Comparison of ENCODE assay signal across 22 cellular contexts in genomic region chr4:107255596-107255995, GRCh38.
"Had no signal": no experiment of that assay in that cellular context is flagged by ENCODE, and none has a peak within 500 bp of the region (broad histone marks: within the 10 kb centered on the region; RNA-seq: fewer than 3 reads in every experiment).

No MANE protein-coding gene starts in this region.

- H3K4me1 ChIP-seq: left ventricle myocardium inferior, suprapubic skin had no signal

- H3K27ac Mint-ChIP-seq: activated naive CD8-positive, alpha-beta T cell; activated T-cell treated with anti-CD3 and anti-CD28 coated beads, Interleukin-2, amount 50 U/mL, for 24 hours; dendritic cell treated with granulocyte-macrophage colony-stimulating factor and Interleukin-4, amounts not matched to agents 40 ng/mL and 50 ng/mL, for 4 days; effector memory CD8-positive, alpha-beta T cell; memory B cell; naive thymus-derived CD8-positive, alpha-beta T cell; stimulated activated naive CD8-positive, alpha-beta T cell treated with anti-CD3 and anti-CD28 coated beads, Interleukin-15, Interleukin-2, amounts not matched to agents 100 ng/mL and 50 ng/mL, for 24 hours; T-cell had no signal

- ATAC-seq: effector memory CD8-positive, alpha-beta T cell; naive thymus-derived CD8-positive, alpha-beta T cell; T-cell had no signal

- H3K36me3 Mint-ChIP-seq: activated naive CD8-positive, alpha-beta T cell; memory B cell; naive thymus-derived CD8-positive, alpha-beta T cell; T-cell had no signal

- H3K4me3 ChIP-seq: hepatocyte, left ventricle myocardium inferior, skin epidermis, suprapubic skin had no signal

- H3K27me3 Mint-ChIP-seq: dendritic cell treated with granulocyte-macrophage colony-stimulating factor and Interleukin-4, amounts not matched to agents 40 ng/mL and 50 ng/mL, for 4 days; effector memory CD8-positive, alpha-beta T cell; memory B cell; stimulated activated naive CD8-positive, alpha-beta T cell treated with anti-CD3 and anti-CD28 coated beads, Interleukin-15, Interleukin-2, amounts not matched to agents 100 ng/mL and 50 ng/mL, for 24 hours had no signal

- H3K4me3 Mint-ChIP-seq: activated naive CD8-positive, alpha-beta T cell; activated T-cell treated with anti-CD3 and anti-CD28 coated beads, Interleukin-2, amount 50 U/mL, for 24 hours; dendritic cell treated with granulocyte-macrophage colony-stimulating factor and Interleukin-4, amounts not matched to agents 40 ng/mL and 50 ng/mL, for 4 days; effector memory CD8-positive, alpha-beta T cell; memory B cell; naive thymus-derived CD8-positive, alpha-beta T cell; stimulated activated naive CD8-positive, alpha-beta T cell treated with anti-CD3 and anti-CD28 coated beads, Interleukin-15, Interleukin-2, amounts not matched to agents 100 ng/mL and 50 ng/mL, for 24 hours; T-cell had no signal

- DNase-seq: activated CD4-positive, alpha-beta T cell treated with anti-CD3 and anti-CD28 coated beads for 1 hour; activated CD4-positive, alpha-beta T cell treated with anti-CD3 and anti-CD28 coated beads, Interleukin-2, amount 50 U/mL, for 48 hours; activated effector memory CD4-positive, alpha-beta T cell treated with Interleukin-2 at 50 U/mL for 16 hours; activated T-cell treated with anti-CD3 and anti-CD28 coated beads, Interleukin-2, amount 50 U/mL, for 24 hours; amygdala; brain microvascular endothelial cell; cerebellar nuclear complex; effector memory CD8-positive, alpha-beta T cell; left ventricle myocardium inferior; naive thymus-derived CD8-positive, alpha-beta T cell; posterior cingulate gyrus; retina; T-cell had no signal

- H3K4me1 Mint-ChIP-seq: memory B cell; naive thymus-derived CD8-positive, alpha-beta T cell; T-cell had no signal

- H3K36me3 ChIP-seq: brain microvascular endothelial cell, left ventricle myocardium inferior, neutrophil, suprapubic skin had no signal

- H3K9me3 Mint-ChIP-seq: activated T-cell treated with anti-CD3 and anti-CD28 coated beads, Interleukin-2, amount 50 U/mL, for 24 hours; dendritic cell treated with granulocyte-macrophage colony-stimulating factor and Interleukin-4, amounts not matched to agents 40 ng/mL and 50 ng/mL, for 4 days; effector memory CD8-positive, alpha-beta T cell; memory B cell; naive thymus-derived CD8-positive, alpha-beta T cell; stimulated activated naive CD8-positive, alpha-beta T cell treated with anti-CD3 and anti-CD28 coated beads, Interleukin-15, Interleukin-2, amounts not matched to agents 100 ng/mL and 50 ng/mL, for 24 hours; T-cell had no signal

- H3K27ac ChIP-seq: brain microvascular endothelial cell, hepatocyte, left ventricle myocardium inferior, neutrophil, skin epidermis, suprapubic skin, VCaP had no signal

- H3K27me3 ChIP-seq: brain microvascular endothelial cell, hepatocyte, neutrophil, suprapubic skin had no signal

- H3K9me3 ChIP-seq: left ventricle myocardium inferior, neutrophil, suprapubic skin had no signal
